ENCODE assay signal across 10 cellular contexts in the genomic region with DNA sequence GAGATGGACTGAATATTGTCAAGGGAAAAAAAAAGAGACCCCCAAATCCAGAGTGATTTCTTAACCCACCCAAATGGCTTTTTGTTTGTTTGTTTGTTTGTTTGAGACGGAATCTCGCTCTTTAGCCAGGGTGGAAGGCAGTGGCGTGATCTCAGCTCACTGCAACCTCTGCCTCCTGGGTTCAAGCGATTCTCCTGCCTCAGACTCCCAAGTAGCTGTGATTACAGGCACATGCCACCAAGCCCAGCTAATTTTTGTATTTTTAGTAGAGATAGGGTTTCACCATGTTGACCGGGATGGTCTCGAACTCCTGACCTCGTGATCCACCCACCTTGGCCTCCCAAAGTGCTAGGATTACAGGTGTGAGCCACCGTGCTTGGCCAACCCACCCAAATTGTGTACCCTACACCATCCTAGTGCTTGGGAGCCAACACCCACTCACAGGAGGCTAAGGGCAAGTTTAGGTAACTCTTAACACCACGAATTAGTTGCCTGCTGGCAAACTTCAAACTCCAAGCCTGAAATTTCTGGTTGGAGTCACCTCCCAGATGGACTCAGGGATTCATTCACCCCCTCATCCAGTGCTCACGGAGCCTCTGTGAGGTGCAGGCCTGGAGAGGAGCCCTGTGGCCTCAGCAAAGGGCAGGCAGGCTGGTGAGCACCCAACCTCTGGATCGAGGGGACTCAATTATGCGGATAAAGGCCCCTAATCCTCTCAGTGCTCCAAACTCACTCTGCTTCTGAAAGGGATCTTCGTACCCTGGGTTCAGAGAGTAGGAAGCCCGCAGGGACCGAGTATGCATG. TPM values are rescaled to one million over a fixed set of nuclear protein-coding genes. Genes with fewer than 3 reads are reported as not detected.
DNase-seq lines count a peak whose midpoint lies in the region; ATAC-seq, FAIRE-seq and TF ChIP-seq lines count a peak whose summit lies in the region.
"Had no signal": no experiment of that assay in that cellular context is flagged by ENCODE, and none has a peak within 500 bp of the region (broad histone marks: within the 10 kb centered on the region; RNA-seq: fewer than 3 reads in every experiment).

No MANE protein-coding gene starts in this region.

- H3K4me1 Mint-ChIP-seq in IgD-negative memory B cell = peaks cover 46 to 56% (median 48%) of the 10 kb centered on the region in 3 donors
- H3K4me1 Mint-ChIP-seq in activated naive CD8-positive, alpha-beta T cell treated with anti-CD3 and anti-CD28 coated beads, Interleukin-2, amount 50 U/mL, for 24 hours = peaks cover 85% of the 10 kb centered on the region
- peaks cover 68% of the 10 kb centered on the region for H3K4me1 Mint-ChIP-seq in stimulated activated naive CD8-positive, alpha-beta T cell treated with anti-CD3 and anti-CD28 coated beads, Interleukin-15, amount 100 ng/mL, for 72 hours

- H3K9ac ChIP-seq in keratinocyte (ENCODE audit: control insufficient read depth, extremely low read depth, insufficient read depth, low read length) = peak overlapping the region; percentile 99

- H3K79me2 ChIP-seq in keratinocyte (ENCODE audit: control insufficient read depth, insufficient read depth, low read length) = peaks cover 82% of the 10 kb centered on the region

- peaks cover 4% of the 10 kb centered on the region for H3K36me3 Mint-ChIP-seq in IgD-negative memory B cell
- H3K36me3 Mint-ChIP-seq in activated naive CD8-positive, alpha-beta T cell treated with anti-CD3 and anti-CD28 coated beads, Interleukin-2, amount 50 U/mL, for 24 hours (ENCODE audit: low read depth) = peaks cover 33% of the 10 kb centered on the region

- peak overlapping the region in 2 of 3 donors; percentile 7 to 94 for H3K27ac Mint-ChIP-seq in IgD-negative memory B cell
- peak overlapping the region; percentile 82 for H3K27ac Mint-ChIP-seq in activated naive CD8-positive, alpha-beta T cell treated with anti-CD3 and anti-CD28 coated beads, Interleukin-2, amount 50 U/mL, for 24 hours
- peak overlapping the region in 1 of 2 donors; percentile 43 for H3K27ac Mint-ChIP-seq in stimulated activated naive CD8-positive, alpha-beta T cell treated with anti-CD3 and anti-CD28 coated beads, Interleukin-15, amount 100 ng/mL, for 72 hours

- no peak overlapping the region for H2AFZ ChIP-seq in keratinocyte (ENCODE audit: control insufficient read depth, low read length)

- peak overlapping the region; percentile 72 for H3K4me2 ChIP-seq in keratinocyte (ENCODE audit: control insufficient read depth, extremely low read depth, insufficient read depth, low read depth, low read length)

- H3K27me3 Mint-ChIP-seq in IgD-negative memory B cell = no peaks in the 10 kb centered on the region
- no peaks in the 10 kb centered on the region for H3K27me3 Mint-ChIP-seq in activated naive CD8-positive, alpha-beta T cell treated with anti-CD3 and anti-CD28 coated beads, Interleukin-2, amount 50 U/mL, for 24 hours
- peaks cover 14% of the 10 kb centered on the region for H3K27me3 Mint-ChIP-seq in stimulated activated naive CD8-positive, alpha-beta T cell treated with anti-CD3 and anti-CD28 coated beads, Interleukin-15, amount 100 ng/mL, for 72 hours

- FAIRE-seq in keratinocyte (lab: Jason Lieb, UNC) = no peak
- FAIRE-seq: GM12891 had no signal

- no peaks in the 10 kb centered on the region for H3K9me1 ChIP-seq in keratinocyte (ENCODE audit: control insufficient read depth, extremely low read depth, insufficient read depth, low read length)

- H3K4me1 ChIP-seq in keratinocyte (ENCODE audit: control insufficient read depth, extremely low read depth, insufficient read depth, low read length) = peaks cover 81% of the 10 kb centered on the region

- no peak for ATAC-seq in activated naive CD8-positive, alpha-beta T cell treated with anti-CD3 and anti-CD28 coated beads, Interleukin-2, amount 50 U/mL, for 24 hours
- ATAC-seq in stimulated activated naive CD8-positive, alpha-beta T cell treated with anti-CD3 and anti-CD28 coated beads, Interleukin-15, amount 100 ng/mL, for 72 hours = no peak
- no peak for ATAC-seq in HG03159 (IDR thresholded peaks at IDR 0.05; ENCODE audit: unreplicated experiment)
- ATAC-seq in GM18511 (IDR thresholded peaks at IDR 0.05; ENCODE audit: unreplicated experiment) = no peak

- no peak for TF ChIP-seq CTCF in keratinocyte (optimal IDR thresholded peaks at IDR 0.05 in 1 of 3, IDR thresholded peaks at IDR 0.05 in 1 of 3, conservative IDR thresholded peaks at IDR 0.05 in 1 of 3; ENCODE audit: extremely low read depth in 1 of 3, insufficient read depth in 2 of 3, low read length in 3 of 3)

- DNase-seq in activated naive CD8-positive, alpha-beta T cell treated with anti-CD3 and anti-CD28 coated beads, Interleukin-2, amount 50 U/mL, for 24 hours = no peak
- DNase-seq in keratinocyte (ENCODE audit: low read depth, low spot score) (no peak), HuH-7 (ENCODE audit: low spot score) (no peak), ureter (ENCODE audit: low spot score) (no peak)
- no peak for DNase-seq in stimulated activated naive CD8-positive, alpha-beta T cell treated with anti-CD3 and anti-CD28 coated beads, Interleukin-15, amount 100 ng/mL, for 72 hours
- DNase-seq: NK-92 treated with Interleukin-12 subunit alpha and Interleukin-12 subunit beta, amount 100 ng/mL, for 24 hours had no signal

- peak overlapping the region in 2 of 3 experiments; percentile 47 to 48 for H3K4me3 ChIP-seq in keratinocyte (ENCODE audit: control insufficient read depth in 2 of 3, extremely low read depth in 1 of 3, insufficient read depth in 2 of 3, low read depth in 1 of 3, low read length in 3 of 3)

- H3K36me3 ChIP-seq in keratinocyte (ENCODE audit: control insufficient read depth in 2 of 2, extremely low read depth in 1 of 2, insufficient read depth in 2 of 2, low read length in 2 of 2) = peaks cover 18 to 50% of the 10 kb centered on the region in 2 experiments

- no peak overlapping the region for H3K4me3 Mint-ChIP-seq in IgD-negative memory B cell
- peak overlapping the region; percentile 6 for H3K4me3 Mint-ChIP-seq in activated naive CD8-positive, alpha-beta T cell treated with anti-CD3 and anti-CD28 coated beads, Interleukin-2, amount 50 U/mL, for 24 hours
- peak overlapping the region; percentile 67 to 72 for H3K4me3 Mint-ChIP-seq in stimulated activated naive CD8-positive, alpha-beta T cell treated with anti-CD3 and anti-CD28 coated beads, Interleukin-15, amount 100 ng/mL, for 72 hours

- no peaks in the 10 kb centered on the region for H3K27me3 ChIP-seq in keratinocyte (ENCODE audit: control insufficient read depth, extremely low read depth, insufficient read depth, low read length)

- dilution Hi-C loops in keratinocyte (cut with MboI; ENCODE audit: extremely low pct_ligation_motif_present, low sequenced_read_pairs) = no loop called here

- H3K9me3 Mint-ChIP-seq in IgD-negative memory B cell = no peaks in the 10 kb centered on the region
- peaks cover 4% of the 10 kb centered on the region for H3K9me3 Mint-ChIP-seq in activated naive CD8-positive, alpha-beta T cell treated with anti-CD3 and anti-CD28 coated beads, Interleukin-2, amount 50 U/mL, for 24 hours
- peaks cover 5 to 7% of the 10 kb centered on the region in 2 donors for H3K9me3 Mint-ChIP-seq in stimulated activated naive CD8-positive, alpha-beta T cell treated with anti-CD3 and anti-CD28 coated beads, Interleukin-15, amount 100 ng/mL, for 72 hours

- H4K20me1 ChIP-seq in keratinocyte (ENCODE audit: control insufficient read depth, extremely low read depth, insufficient read depth, low read length) = no peaks in the 10 kb centered on the region

- peak overlapping the region; percentile 100 for H3K27ac ChIP-seq in keratinocyte (ENCODE audit: control insufficient read depth, insufficient read depth, low read length)

- H3K9me3 ChIP-seq in keratinocyte (ENCODE audit: control insufficient read depth, low read depth, low read length) = no peaks in the 10 kb centered on the region

RNA-seq across cellular contexts. Expression of a gene that starts 37.6 kb away (rescaled TPM):
- polyA plus RNA-seq in IgD-negative memory B cell (21.8 TPM), keratinocyte (463 to 720 TPM (median 526 TPM) in 3 replicates)
- 762 TPM for polyA plus RNA-seq in keratinocyte (2011; ENCODE audit: low read depth)
- 452 and 468 TPM in 2 replicates for polyA plus RNA-seq in keratinocyte (2011; cell fraction: cytosol; rRNA removed)
- 1,020 and 1,377 TPM in 2 replicates for polyA plus RNA-seq in keratinocyte (2011; cell fraction: nucleus; rRNA removed)
- polyA plus RNA-seq in keratinocyte (2012; ENCODE audit: low replicate concordance) = 537 and 1,150 TPM in 2 replicates
- polyA minus RNA-seq in keratinocyte = 417 to 1,584 TPM (median 501 TPM) in 3 replicates
- polyA minus RNA-seq in keratinocyte (2011; cell fraction: cytosol; rRNA and poly(A)+ RNA removed) = 376 TPM
- 400 and 697 TPM in 2 replicates for polyA minus RNA-seq in keratinocyte (2011; cell fraction: nucleus; rRNA and poly(A)+ RNA removed)
- total RNA-seq in ureter = 656 TPM

RNA-seq across cellular contexts. Expression of a gene that starts 59.2 kb away (rescaled TPM):
- polyA plus RNA-seq in IgD-negative memory B cell = 31.6 TPM
- polyA plus RNA-seq in keratinocyte = 5.6 to 20.4 TPM (median 6.0 TPM) in 3 replicates
- 6.8 TPM for polyA plus RNA-seq in keratinocyte (2011; ENCODE audit: low read depth)
- polyA plus RNA-seq in keratinocyte (2011; cell fraction: cytosol; rRNA removed) = 7.4 and 15.5 TPM in 2 replicates
- polyA plus RNA-seq in keratinocyte (2011; cell fraction: nucleus; rRNA removed) = 32.9 and 44.6 TPM in 2 replicates
- polyA plus RNA-seq in keratinocyte (2012; ENCODE audit: low replicate concordance) = 4.6 and 7.5 TPM in 2 replicates
- polyA minus RNA-seq in keratinocyte = 3.9 to 9.7 TPM (median 6.0 TPM) in 3 replicates
- polyA minus RNA-seq in keratinocyte (2011; cell fraction: cytosol; rRNA and poly(A)+ RNA removed) = 5.4 TPM
- polyA minus RNA-seq in keratinocyte (2011; cell fraction: nucleus; rRNA and poly(A)+ RNA removed) = 4.7 and 5.5 TPM in 2 replicates
- 27.6 TPM for total RNA-seq in ureter

Comparison
In these comparisons a context has a peak if more than half of its experiments do, and no peak if none do; other contexts are left out.
1. H3K4me3 Mint-ChIP-seq: peak in activated naive CD8-positive, alpha-beta T cell treated with anti-CD3 and anti-CD28 coated beads, Interleukin-2, amount 50 U/mL, for 24 hours (single experiment) and stimulated activated naive CD8-positive, alpha-beta T cell treated with anti-CD3 and anti-CD28 coated beads, Interleukin-15, amount 100 ng/mL, for 72 hours (2 of 2); none in IgD-negative memory B cell (0 of 4).
2. RNA of a gene that starts 37.6 kb away (polyA plus RNA-seq): 452 to 1,377 TPM in keratinocyte; 21.8 TPM in IgD-negative memory B cell (single experiment); every median in the first group is over 10 times any median in the second.